10 cellular contexts compared by ENCODE assay signal in genomic region chr16:81650982-81651562, GRCh38.
DNase-seq lines count a peak whose midpoint lies in the region; ATAC-seq and TF ChIP-seq lines count a peak whose summit lies in the region.
"Had no signal": no experiment of that assay in that cellular context is flagged by ENCODE, and none has a peak within 500 bp of the region (broad histone marks: within the 10 kb centered on the region; RNA-seq: fewer than 3 reads in every experiment).

No MANE protein-coding gene starts in this region.

- H3K9ac ChIP-seq in mesenchymal stem cell (ENCODE audit: low read length) = peak overlapping the region; percentile 19

- peak overlapping the region; percentile 10 to 88 for H3K27ac Mint-ChIP-seq in effector memory CD8-positive, alpha-beta T cell
- no peak overlapping the region for H3K27ac Mint-ChIP-seq in stimulated activated naive B cell treated with anti-CD40 and anti-IgM and Interleukin-4, amounts not matched to agents 10 μg/mL and 1 μg/mL and 100 μg/mL, for 72 hours
- H3K27ac Mint-ChIP-seq: activated B cell treated with CpG ODN at 0.5 μM for 24 hours had no signal

- H2BK120ac ChIP-seq in mesenchymal stem cell (ENCODE audit: low read depth, low read length) = no peak overlapping the region

- H3K36me3 ChIP-seq in mesenchymal stem cell (ENCODE audit: control insufficient read depth in 1 of 2, insufficient read depth in 2 of 2, low read depth in 1 of 2, low read length in 2 of 2) = peaks cover 14 to 19% of the 10 kb centered on the region in 2 experiments
- peaks cover 15% of the 10 kb centered on the region for H3K36me3 ChIP-seq in upper lobe of right lung

- H3K27me3 Mint-ChIP-seq in effector memory CD8-positive, alpha-beta T cell = no peaks in the 10 kb centered on the region
- no peaks in the 10 kb centered on the region for H3K27me3 Mint-ChIP-seq in stimulated activated naive B cell treated with anti-CD40 and anti-IgM and Interleukin-4, amounts not matched to agents 10 μg/mL and 1 μg/mL and 100 μg/mL, for 72 hours
- H3K27me3 Mint-ChIP-seq: activated B cell treated with CpG ODN at 0.5 μM for 24 hours had no signal

- H3K9me3 Mint-ChIP-seq in effector memory CD8-positive, alpha-beta T cell = no peaks in the 10 kb centered on the region
- H3K9me3 Mint-ChIP-seq in stimulated activated naive B cell treated with anti-CD40 and anti-IgM and Interleukin-4, amounts not matched to agents 10 μg/mL and 1 μg/mL and 100 μg/mL, for 72 hours = no peaks in the 10 kb centered on the region
- H3K9me3 Mint-ChIP-seq: activated B cell treated with CpG ODN at 0.5 μM for 24 hours had no signal

- no peak overlapping the region for H4K91ac ChIP-seq in mesenchymal stem cell (ENCODE audit: low read length)

- H3K4me2 ChIP-seq in mesenchymal stem cell (ENCODE audit: low read length, poor library complexity, severe bottlenecking) = no peak overlapping the region
- H3K4me2 ChIP-seq: A549 had no signal

- ATAC-seq in effector memory CD8-positive, alpha-beta T cell (replicated peaks) = no peak
- ATAC-seq in upper lobe of right lung (peak; percentile 78), GM18517 (IDR thresholded peaks at IDR 0.05; ENCODE audit: unreplicated experiment) (no peak)
- no peak for ATAC-seq in stimulated activated naive B cell treated with anti-CD40 and anti-IgM and Interleukin-4, amounts not matched to agents 10 μg/mL and 1 μg/mL and 100 μg/mL, for 72 hours (replicated peaks)
- ATAC-seq: A549 had no signal

- H3K4ac ChIP-seq in mesenchymal stem cell (ENCODE audit: low read depth in 1 of 2, low read length in 2 of 2) = no peak overlapping the region

- intact Hi-C loops in upper lobe of right lung (cut with DNase I) = no loop called here

- H3K4me1 ChIP-seq in mesenchymal stem cell (ENCODE audit: control insufficient read depth, insufficient read depth, low read depth, low read length) (peaks cover 34% of the 10 kb centered on the region), upper lobe of right lung (peaks cover 13% of the 10 kb centered on the region)

- 79% methylated on average over 16 of the region's 16 CpGs for WGBS in mesenchymal stem cell

- peaks cover 3% of the 10 kb centered on the region for H3K36me3 Mint-ChIP-seq in effector memory CD8-positive, alpha-beta T cell (ENCODE audit: insufficient read depth)
- H3K36me3 Mint-ChIP-seq in stimulated activated naive B cell treated with anti-CD40 and anti-IgM and Interleukin-4, amounts not matched to agents 10 μg/mL and 1 μg/mL and 100 μg/mL, for 72 hours = peaks cover 22 to 40% of the 10 kb centered on the region in 2 donors

- H2AK5ac ChIP-seq in mesenchymal stem cell (ENCODE audit: low read length, severe bottlenecking) = no peak overlapping the region

- H2AFZ ChIP-seq in mesenchymal stem cell (ENCODE audit: low read depth, low read length) = no peak overlapping the region

- H3K9me3 ChIP-seq in mesenchymal stem cell (ENCODE audit: control insufficient read depth, low read length) (no peaks in the 10 kb centered on the region), upper lobe of right lung (no peaks in the 10 kb centered on the region)
- H3K9me3 ChIP-seq: A549 had no signal

- H4K8ac ChIP-seq in mesenchymal stem cell (ENCODE audit: low read length) = no peak overlapping the region

- no peak overlapping the region for H2BK12ac ChIP-seq in mesenchymal stem cell (ENCODE audit: low read length in 2 of 2)

- H2BK5ac ChIP-seq in mesenchymal stem cell (ENCODE audit: low read depth, low read length, poor library complexity, severe bottlenecking) = no peak overlapping the region

- peak overlapping the region in 1 of 2 experiments; percentile 58 for H3K14ac ChIP-seq in mesenchymal stem cell (ENCODE audit: low read length in 2 of 2)

- peaks cover 33% of the 10 kb centered on the region for H3K79me1 ChIP-seq in mesenchymal stem cell (replicated peaks; ENCODE audit: low read length, poor library complexity, severe bottlenecking)

- H3K27me3 ChIP-seq in mesenchymal stem cell (ENCODE audit: control insufficient read depth in 1 of 2, insufficient read depth in 1 of 2, low read length in 2 of 2) = no peaks in the 10 kb centered on the region
- H3K27me3 ChIP-seq in upper lobe of right lung = no peaks in the 10 kb centered on the region

- no peak overlapping the region for H3K23ac ChIP-seq in mesenchymal stem cell (ENCODE audit: low read length in 2 of 2)

- H3K4me3 ChIP-seq in mesenchymal stem cell (ENCODE audit: insufficient read depth in 1 of 2, low read depth in 1 of 2, low read length in 2 of 2) (no peak overlapping the region), upper lobe of right lung (no peak overlapping the region)
- H3K4me3 ChIP-seq: A549 had no signal

- H3K27ac ChIP-seq in mesenchymal stem cell (ENCODE audit: low read length, poor library complexity, severe bottlenecking) = no peak overlapping the region
- no peak overlapping the region for H3K27ac ChIP-seq in upper lobe of right lung

- TF ChIP-seq CTCF in upper lobe of right lung (IDR thresholded peaks at IDR 0.05) = no peak

- no peak overlapping the region for H3K4me3 Mint-ChIP-seq in effector memory CD8-positive, alpha-beta T cell
- H3K4me3 Mint-ChIP-seq in stimulated activated naive B cell treated with anti-CD40 and anti-IgM and Interleukin-4, amounts not matched to agents 10 μg/mL and 1 μg/mL and 100 μg/mL, for 72 hours = no peak overlapping the region
- H3K4me3 Mint-ChIP-seq: activated B cell treated with CpG ODN at 0.5 μM for 24 hours had no signal

- no peak overlapping the region for H2BK15ac ChIP-seq in mesenchymal stem cell (ENCODE audit: low read depth, poor library complexity, severe bottlenecking)

- DNase-seq in NCI-H1694 (lab: John Stamatoyannopoulos, UW) = peak; percentile 32
- DNase-seq in NCI-H1694 treated with DMSO at 0.1 percent for 48 hours (lab: John Stamatoyannopoulos, UW) = no peak
- no peak for DNase-seq in effector memory CD8-positive, alpha-beta T cell
- DNase-seq in mesenchymal stem cell = no peak
- peak; percentile 81 for DNase-seq in upper lobe of right lung
- no peak for DNase-seq in stimulated activated naive B cell treated with anti-CD40 and anti-IgM and Interleukin-4, amounts not matched to agents 10 μg/mL and 1 μg/mL and 100 μg/mL, for 72 hours
- no peak for DNase-seq in kidney glomerular epithelial cell (lab: John Stamatoyannopoulos, UW)
- DNase-seq: activated B cell treated with CpG ODN at 0.5 μM for 24 hours had no signal

- no peak overlapping the region for H3K18ac ChIP-seq in mesenchymal stem cell (ENCODE audit: low read depth in 1 of 2, low read length in 2 of 2)

- H3K4me1 Mint-ChIP-seq in effector memory CD8-positive, alpha-beta T cell (ENCODE audit: low read depth in 2 of 2) = peaks cover 13 to 36% of the 10 kb centered on the region in 2 donors
- H3K4me1 Mint-ChIP-seq in stimulated activated naive B cell treated with anti-CD40 and anti-IgM and Interleukin-4, amounts not matched to agents 10 μg/mL and 1 μg/mL and 100 μg/mL, for 72 hours = peaks cover 8 to 14% of the 10 kb centered on the region in 2 donors

Comparison
In these comparisons a context has a peak if more than half of its experiments do, and no peak if none do; other contexts are left out.
1. DNase-seq: peak in NCI-H1694 (single experiment) and upper lobe of right lung (single experiment); none in NCI-H1694 treated with DMSO at 0.1 percent for 48 hours (single experiment), effector memory CD8-positive, alpha-beta T cell (0 of 3), mesenchymal stem cell (single experiment), stimulated activated naive B cell treated with anti-CD40 and anti-IgM and Interleukin-4, amounts not matched to agents 10 μg/mL and 1 μg/mL and 100 μg/mL, for 72 hours (single experiment) and kidney glomerular epithelial cell (single experiment).